In the genomic region with DNA sequence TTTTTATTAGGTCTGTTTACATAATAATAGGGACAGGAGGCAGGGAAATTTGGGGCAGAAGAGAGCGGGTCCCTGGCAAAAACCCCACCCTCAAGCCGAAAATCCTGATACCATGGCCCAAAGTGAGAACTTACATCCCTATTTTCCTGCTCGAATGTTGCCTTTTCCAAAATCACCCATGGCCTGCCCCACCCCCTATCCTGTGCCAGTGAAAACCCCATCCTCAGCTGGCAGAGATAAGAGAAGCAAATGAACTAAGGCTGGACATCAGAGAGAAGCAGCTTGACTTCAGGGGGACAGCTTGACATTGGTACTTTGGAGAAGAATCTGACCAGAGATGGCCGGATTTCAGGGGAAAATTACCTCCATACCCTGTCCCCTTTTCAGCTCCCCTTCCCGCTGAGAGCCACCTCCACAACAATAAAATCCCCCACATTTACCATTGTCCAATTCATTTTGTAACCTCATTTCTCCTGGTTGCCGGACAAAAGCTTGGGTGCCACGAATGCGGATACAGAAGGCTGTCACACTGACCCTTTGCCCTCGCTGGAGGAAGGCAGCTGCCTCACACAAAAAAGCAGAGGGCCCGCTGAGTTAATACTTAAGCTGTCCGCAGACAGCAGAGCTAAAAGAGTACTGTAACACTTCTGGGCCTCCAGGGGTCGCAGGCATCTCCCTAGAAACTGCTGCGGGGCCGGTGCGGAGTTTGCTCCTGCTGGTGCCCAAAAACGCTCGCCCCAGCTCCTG, we compare ENCODE assay signal across 9 cellular contexts.
A peak's percentile ranks its signal among the peaks of the same experiment; 100 is the strongest.
DNase-seq lines count a peak whose midpoint lies in the region; TF ChIP-seq lines count a peak whose summit lies in the region.
"Had no signal": no experiment of that assay in that cellular context is flagged by ENCODE, and none has a peak within 500 bp of the region (broad histone marks: within the 10 kb centered on the region; RNA-seq: fewer than 3 reads in every experiment).

No MANE protein-coding gene starts in this region.

- TF ChIP-seq POLR2A in spleen (IDR thresholded peaks at IDR 0.05), result no peak

- no peak overlapping the region for H3K9ac ChIP-seq in Loucy (ENCODE audit: low read depth, low read length, poor library complexity, severe bottlenecking)
- H3K9ac ChIP-seq: KMS-11 had no signal

- H3K36me3 ChIP-seq in GM06990 (ENCODE audit: control insufficient read depth, insufficient read depth, low read length) (no peaks in the 10 kb centered on the region), Loucy (ENCODE audit: insufficient read depth, low read length) (no peaks in the 10 kb centered on the region), spleen (no peaks in the 10 kb centered on the region)

- H3K79me2 ChIP-seq in Loucy (ENCODE audit: insufficient read depth, low read length), result no peaks in the 10 kb centered on the region

- H3F3A ChIP-seq in Loucy (ENCODE audit: low read depth), result no peaks in the 10 kb centered on the region

- H3K4me1 ChIP-seq in Loucy (ENCODE audit: insufficient read depth, low read length, poor library complexity, severe bottlenecking) (no peaks in the 10 kb centered on the region), spleen (no peaks in the 10 kb centered on the region)

- H3K27me3 ChIP-seq in GM06990 (replicated peaks; ENCODE audit: control insufficient read depth, insufficient read depth, low read length) (no peaks in the 10 kb centered on the region), Loucy (ENCODE audit: insufficient read depth, low read length, poor library complexity, severe bottlenecking) (no peaks in the 10 kb centered on the region), dorsolateral prefrontal cortex (peaks cover 0 to 3% (median 0%) of the 10 kb centered on the region in 45 donors), spleen (replicated peaks in 1 of 7) (no peaks in the 10 kb centered on the region)

- TF ChIP-seq CTCF in GM06990 (IDR thresholded peaks at IDR 0.05; ENCODE audit: insufficient read depth, low read length, poor library complexity, severe bottlenecking) (peak; percentile 19), Loucy (conservative IDR thresholded peaks at IDR 0.05; ENCODE audit: low read length) (peak; percentile 21; the same call in 1 of the 2 replicates), dorsolateral prefrontal cortex (IDR thresholded peaks at IDR 0.05 in 54 of 56, conservative IDR thresholded peaks at IDR 0.05 in 2 of 56; ENCODE audit: low read depth in 1 of 56, partially characterized antibody in 56 of 56) (peak in 44 of 56 donors; percentile 11 to 56 (median 34)), spleen (IDR thresholded peaks at IDR 0.05 in 8 of 11, conservative IDR thresholded peaks at IDR 0.05 in 3 of 11) (no peak)

- H3K27ac ChIP-seq in dorsolateral prefrontal cortex (no peak overlapping the region), spleen (no peak overlapping the region)
- H3K27ac ChIP-seq: KMS-11 had no signal

- no peak overlapping the region for H3K4me3 ChIP-seq in GM06990 (replicated peaks; ENCODE audit: low read depth, low read length)
- no peak overlapping the region for H3K4me3 ChIP-seq in Loucy (ENCODE audit: low read length, poor library complexity, severe bottlenecking)
- H3K4me3 ChIP-seq in dorsolateral prefrontal cortex, result peak overlapping the region in 21 of 59 donors; percentile 3 to 48 (median 28)
- H3K4me3 ChIP-seq in spleen, result no peak overlapping the region

- no peaks in the 10 kb centered on the region for H3K9me3 ChIP-seq in Loucy (ENCODE audit: insufficient read depth, low read depth, low read length)
- H3K9me3 ChIP-seq in spleen, result no peaks in the 10 kb centered on the region

- no peak overlapping the region for H2AFZ ChIP-seq in Loucy (ENCODE audit: low read length)

- no peak overlapping the region for H3K4me2 ChIP-seq in Loucy (ENCODE audit: low read depth, low read length, poor library complexity, severe bottlenecking)
- H3K4me2 ChIP-seq: KMS-11 had no signal

- H4K20me1 ChIP-seq in Loucy (ENCODE audit: insufficient read depth, low read length, poor library complexity, severe bottlenecking), result no peaks in the 10 kb centered on the region

- no peaks in the 10 kb centered on the region for H3K9me2 ChIP-seq in Loucy (replicated peaks; ENCODE audit: low read depth, low read length)

- no peak for DNase-seq in GM06990 (ENCODE audit: extremely low read depth, insufficient read length)
- peak in 3 of 10 donors; percentile 5 to 43 (median 8) for DNase-seq in dorsolateral prefrontal cortex
- DNase-seq in midbrain (lab: John Stamatoyannopoulos, UW), result peak; percentile 1
- no peak for DNase-seq in NCI-H2171 (lab: John Stamatoyannopoulos, UW)
- no peak for DNase-seq in spleen
- DNase-seq in NCI-H2107 (lab: John Stamatoyannopoulos, UW), result no peak
- DNase-seq in AML-193 (lab: John Stamatoyannopoulos, UW), result no peak

- intact Hi-C loops in dorsolateral prefrontal cortex (cut with DNase I), result no loop called here
- intact Hi-C loops in spleen (cut with DNase I; ENCODE audit: low total_unique reads), result no loop called here

- WGBS in spleen, 5 donors, result 61 to 75% (median 67%) methylated on average over 17 of the region's 17 CpGs

Comparison
In these comparisons a context has a peak if more than half of its experiments do, and no peak if none do; other contexts are left out.
1. CTCF ChIP-seq: peak in GM06990 (single experiment), Loucy (single experiment) and dorsolateral prefrontal cortex (44 of 56); none in spleen (0 of 11).